8 cellular contexts compared by ENCODE assay signal in genomic region chr19:58409010-58409790, GRCh38. TPM values are rescaled to one million over a fixed set of nuclear protein-coding genes. Genes with fewer than 3 reads are reported as not detected.
DNase-seq lines count a peak whose midpoint lies in the region; ATAC-seq and TF ChIP-seq lines count a peak whose summit lies in the region.

No MANE protein-coding gene starts in this region.

- peaks cover 17% of the 10 kb centered on the region for H3K36me3 Mint-ChIP-seq in Caco-2 (ENCODE audit: insufficient read depth, unreplicated experiment)
- H3K36me3 Mint-ChIP-seq in activated T-cell treated with anti-CD3 and anti-CD28 coated beads, Interleukin-2, amount 50 U/mL, for 24 hours (ENCODE audit: low read depth): peaks cover 38% of the 10 kb centered on the region
- H3K36me3 Mint-ChIP-seq in progenitor cell of endocrine pancreas (ENCODE audit: insufficient read depth): peaks cover 6% of the 10 kb centered on the region

- no peak overlapping the region for H3K27ac ChIP-seq in cardiac muscle cell

- no peaks in the 10 kb centered on the region for H3K9me3 Mint-ChIP-seq in Caco-2 (ENCODE audit: unreplicated experiment)
- no peaks in the 10 kb centered on the region for H3K9me3 Mint-ChIP-seq in activated T-cell treated with anti-CD3 and anti-CD28 coated beads, Interleukin-2, amount 50 U/mL, for 24 hours
- no peaks in the 10 kb centered on the region for H3K9me3 Mint-ChIP-seq in progenitor cell of endocrine pancreas (ENCODE audit: low read depth)

- peak overlapping the region; percentile 95 for H3K4me3 Mint-ChIP-seq in Caco-2 (ENCODE audit: unreplicated experiment)
- H3K4me3 Mint-ChIP-seq in activated T-cell treated with anti-CD3 and anti-CD28 coated beads, Interleukin-2, amount 50 U/mL, for 24 hours: peak overlapping the region; percentile 83
- H3K4me3 Mint-ChIP-seq in progenitor cell of endocrine pancreas (ENCODE audit: low read depth): peak overlapping the region; percentile 82

- CTCF ChIA-PET in Caco-2 (lab: Charles Lee): interaction anchor here (0.6 to 1.0 kb wide), 4 partner anchors 47 to 166 kb away, joined by 4 read pairs; partner anchors contain the start of genes ZBTB45, ZNF497 and ZSCAN22

- H3K4me1 ChIP-seq in Caco-2 (peaks cover 16% of the 10 kb centered on the region), cardiac muscle cell (ENCODE audit: low read depth) (peaks cover 4% of the 10 kb centered on the region)

- no peaks in the 10 kb centered on the region; the same call in 1 of the 2 replicates for H3K36me3 ChIP-seq in Caco-2 (ENCODE audit: control insufficient read depth, insufficient read depth, low read length)
- no peaks in the 10 kb centered on the region for H3K36me3 ChIP-seq in cardiac muscle cell

- H3K27me3 ChIP-seq in Caco-2 (replicated peaks; ENCODE audit: control insufficient read depth, insufficient read depth, low read length) (no peaks in the 10 kb centered on the region), cardiac muscle cell (no peaks in the 10 kb centered on the region)

- peak; percentile 19 for ATAC-seq in GM21515 (IDR thresholded peaks at IDR 0.05; ENCODE audit: unreplicated experiment)

- intact Hi-C loops in Caco-2 (cut with micrococcal nuclease; ENCODE audit: unreplicated experiment): no loop called here

- no TSS peak for BruUV-seq in Caco-2 (replicated peaks; lab: Mats Ljungman, UMichigan)

- no peaks in the 10 kb centered on the region for H3K9me3 ChIP-seq in Caco-2
- H3K9me3 ChIP-seq in cardiac muscle cell (ENCODE audit: low read depth): no peaks in the 10 kb centered on the region

- peak in 1 of 2 experiments; percentile 37 for DNase-seq in Caco-2
- peak; percentile 41 for DNase-seq in NAMALWA (ENCODE audit: low spot score)
- peak; percentile 56 for DNase-seq in activated T-cell treated with anti-CD3 and anti-CD28 coated beads, Interleukin-2, amount 50 U/mL, for 24 hours
- DNase-seq in cardiac muscle cell (ENCODE audit: low read depth in 1 of 2, low spot score in 1 of 2): peak in 1 of 2 donors; percentile 35
- DNase-seq in progenitor cell of endocrine pancreas (ENCODE audit: low spot score, unreplicated experiment): no peak
- no peak for DNase-seq in amniotic stem cell (lab: John Stamatoyannopoulos, UW)
- no peak for DNase-seq in SK-N-DZ (ENCODE audit: low spot score)

- H3K27me3 Mint-ChIP-seq in Caco-2 (ENCODE audit: insufficient read depth, unreplicated experiment) (no peaks in the 10 kb centered on the region), progenitor cell of endocrine pancreas (no peaks in the 10 kb centered on the region)
- H3K27me3 Mint-ChIP-seq in activated T-cell treated with anti-CD3 and anti-CD28 coated beads, Interleukin-2, amount 50 U/mL, for 24 hours: no peaks in the 10 kb centered on the region

- H3K27ac Mint-ChIP-seq in Caco-2 (ENCODE audit: unreplicated experiment) (peak overlapping the region; percentile 87), progenitor cell of endocrine pancreas (peak overlapping the region; percentile 11)
- peak overlapping the region; percentile 96 for H3K27ac Mint-ChIP-seq in activated T-cell treated with anti-CD3 and anti-CD28 coated beads, Interleukin-2, amount 50 U/mL, for 24 hours

- H3K4me1 Mint-ChIP-seq in Caco-2 (ENCODE audit: low read depth, unreplicated experiment) (peaks cover 22% of the 10 kb centered on the region), progenitor cell of endocrine pancreas (ENCODE audit: low read depth) (peaks cover 19% of the 10 kb centered on the region)
- H3K4me1 Mint-ChIP-seq in activated T-cell treated with anti-CD3 and anti-CD28 coated beads, Interleukin-2, amount 50 U/mL, for 24 hours (ENCODE audit: low read depth): peaks cover 38% of the 10 kb centered on the region

- peak overlapping the region; percentile 73 for H3K4me3 ChIP-seq in Caco-2 (ENCODE audit: low read depth, low read length)
- H3K4me3 ChIP-seq in cardiac muscle cell: peak overlapping the region; percentile 75

- no peak for TF ChIP-seq CTCF in Caco-2 (IDR thresholded peaks at IDR 0.05; ENCODE audit: insufficient read depth in 1 of 2, low read depth in 1 of 2, low read length in 1 of 2, severe bottlenecking in 1 of 2, unreplicated experiment in 1 of 2)
- no peak for TF ChIP-seq CTCF in cardiac muscle cell (IDR thresholded peaks at IDR 0.05; ENCODE audit: low read depth, low read length)
- no peak for TF ChIP-seq CTCF in progenitor cell of endocrine pancreas (IDR thresholded peaks at IDR 0.05; ENCODE audit: unreplicated experiment)

- POLR2A ChIA-PET in Caco-2 (lab: Charles Lee): interaction anchor here (0.5 to 1.0 kb wide), 11 partner anchors 9 to 135 kb away, joined by 3 to 14 read pairs (median 3); partner anchors contain the start of genes RNF225, TRIM28, ZBTB45 and ZNF324B

RNA-seq across cellular contexts. Expression of gene ZNF584, which starts 0.8 kb away (rescaled TPM):
- 4.9 and 5.7 TPM in 2 replicates for total RNA-seq in Caco-2 (2022)
- total RNA-seq in cardiac muscle cell: 15.6 and 37.9 TPM in 2 replicates
- 16.0 and 18.6 TPM in 2 replicates for polyA plus RNA-seq in cardiac muscle cell
- 16.7 and 18.2 TPM in 2 replicates for total RNA-seq in progenitor cell of endocrine pancreas
- polyA plus RNA-seq in SK-N-DZ (2014; cell fraction: cytosol; rRNA removed): 3.6 and 7.2 TPM in 2 replicates
- 1.8 and 9.7 TPM in 2 replicates for polyA plus RNA-seq in SK-N-DZ (2014; cell fraction: nucleus; rRNA removed)

RNA-seq across cellular contexts. Expression of gene RNF225, which starts 13.7 kb away (rescaled TPM):
- total RNA-seq in Caco-2 (2022): 0.73 and 1.3 TPM in 2 replicates
- total RNA-seq in cardiac muscle cell: 3.1 TPM in 1 of 2 replicates, not detected in the other
- not detected in 2 replicates for polyA plus RNA-seq in cardiac muscle cell
- total RNA-seq in progenitor cell of endocrine pancreas: 0.42 TPM in 1 of 2 replicates, not detected in the other
- not detected in 2 replicates for polyA plus RNA-seq in SK-N-DZ (2014; cell fraction: cytosol; rRNA removed)
- polyA plus RNA-seq in SK-N-DZ (2014; cell fraction: nucleus; rRNA removed): not detected in 2 replicates

RNA-seq across cellular contexts. Expression of gene RPS5, which starts 22.1 kb away (rescaled TPM):
- 1,436 and 1,611 TPM in 2 replicates for total RNA-seq in Caco-2 (2022)
- total RNA-seq in cardiac muscle cell: 1,551 and 1,738 TPM in 2 replicates
- polyA plus RNA-seq in cardiac muscle cell: 643 and 656 TPM in 2 replicates
- 1,006 and 1,040 TPM in 2 replicates for total RNA-seq in progenitor cell of endocrine pancreas
- 2,519 and 3,162 TPM in 2 replicates for polyA plus RNA-seq in SK-N-DZ (2014; cell fraction: cytosol; rRNA removed)
- polyA plus RNA-seq in SK-N-DZ (2014; cell fraction: nucleus; rRNA removed): 1,307 and 1,926 TPM in 2 replicates

RNA-seq across cellular contexts. Expression of gene ZNF837, which starts 28.4 kb away (rescaled TPM):
- total RNA-seq in Caco-2 (2022) (2.2 and 2.3 TPM in 2 replicates), cardiac muscle cell (9.1 and 12.6 TPM in 2 replicates), progenitor cell of endocrine pancreas (5.4 and 6.1 TPM in 2 replicates)
- 7.6 and 8.9 TPM in 2 replicates for polyA plus RNA-seq in cardiac muscle cell
- polyA plus RNA-seq in SK-N-DZ (2014; cell fraction: cytosol; rRNA removed): 2.4 and 4.2 TPM in 2 replicates
- 1.7 and 5.6 TPM in 2 replicates for polyA plus RNA-seq in SK-N-DZ (2014; cell fraction: nucleus; rRNA removed)

RNA-seq across cellular contexts. Expression of gene ZNF132, which starts 30.8 kb away (rescaled TPM):
- total RNA-seq in Caco-2 (2022): not detected in 2 replicates
- total RNA-seq in cardiac muscle cell: not detected in 2 replicates
- polyA plus RNA-seq in cardiac muscle cell: 1.1 and 1.4 TPM in 2 replicates
- 3.5 TPM in 2 replicates for total RNA-seq in progenitor cell of endocrine pancreas
- 1.4 and 2.2 TPM in 2 replicates for polyA plus RNA-seq in SK-N-DZ (2014; cell fraction: cytosol; rRNA removed)
- polyA plus RNA-seq in SK-N-DZ (2014; cell fraction: nucleus; rRNA removed): 1.2 and 1.3 TPM in 2 replicates

Comparison
In these comparisons a context has a peak if more than half of its experiments do, and no peak if none do; other contexts are left out.
1. DNase-seq: peak in NAMALWA (single experiment) and activated T-cell treated with anti-CD3 and anti-CD28 coated beads, Interleukin-2, amount 50 U/mL, for 24 hours (single experiment); none in progenitor cell of endocrine pancreas (single experiment), amniotic stem cell (single experiment) and SK-N-DZ (single experiment).
2. H3K27ac Mint-ChIP-seq: peak in every context shown above with its lines; median percentile 96 in activated T-cell treated with anti-CD3 and anti-CD28 coated beads, Interleukin-2, amount 50 U/mL, for 24 hours; 87 in Caco-2; 11 in progenitor cell of endocrine pancreas.
3. Peak in every context shown above with its lines, with median percentiles within 50 percentile points of each other: H3K4me3 Mint-ChIP-seq.